In the genomic region with DNA sequence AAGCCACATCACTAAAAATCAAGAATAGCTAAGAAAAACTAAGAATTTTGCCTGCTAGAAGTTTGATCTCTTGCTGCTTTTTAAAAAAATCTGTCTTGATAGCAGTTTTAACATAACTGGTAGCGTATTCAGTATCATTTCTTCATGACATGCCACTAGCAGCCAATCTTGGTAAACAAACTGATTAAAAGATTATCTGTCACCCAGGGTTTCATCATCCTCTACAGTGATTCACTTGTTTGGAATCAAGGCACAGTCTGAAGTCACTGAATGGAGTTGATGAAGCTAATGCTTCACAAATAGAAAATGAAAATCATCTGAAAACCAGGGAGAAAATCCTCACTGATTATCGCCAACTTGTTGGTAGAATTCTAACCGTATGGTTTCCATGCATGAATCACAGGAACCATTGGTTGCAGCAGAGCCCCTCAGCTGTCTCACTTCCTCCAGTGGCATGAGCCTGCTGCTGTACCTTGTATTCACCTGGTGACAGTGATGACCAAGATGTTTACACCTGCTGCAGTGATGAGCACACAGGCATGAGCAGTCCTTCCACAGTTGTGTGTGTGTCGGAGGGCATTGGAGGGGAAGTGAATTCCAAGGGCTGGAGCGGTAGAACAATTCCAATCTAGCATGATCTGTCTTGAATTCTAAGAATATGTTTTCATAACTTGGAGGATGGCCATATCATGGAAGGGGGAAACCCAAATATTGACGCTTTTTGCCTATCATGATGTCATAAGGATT, we compare ENCODE assay signal across 12 cellular contexts.
DNase-seq lines count a peak whose midpoint lies in the region; TF ChIP-seq lines count a peak whose summit lies in the region.
"Had no signal": no experiment of that assay in that cellular context is flagged by ENCODE, and none has a peak within 500 bp of the region (broad histone marks: within the 10 kb centered on the region; RNA-seq: fewer than 3 reads in every experiment).

No MANE protein-coding gene starts in this region.

- POLR2A ChIA-PET in RWPE1 (lab: Yijun Ruan, JAX; ENCODE audit: low non-redundant PET): interaction anchor here (0.6 kb wide), 1 partner anchor 10 kb away, joined by 3 read pairs; no protein-coding TSS in a partner anchor

- TF ChIP-seq CTCF in RWPE1 (conservative IDR thresholded peaks at IDR 0.05; ENCODE audit: low read depth): no peak

- DNase-seq in activated CD4-positive, alpha-beta T cell treated with anti-CD3 and anti-CD28 coated beads for 48 hours: peak; percentile 3
- DNase-seq in activated CD4-positive, alpha-beta T cell treated with anti-CD3 and anti-CD28 coated beads, Interleukin-2, amount 50 U/mL, for 4 hours: no peak
- DNase-seq in RWPE1 (ENCODE audit: low spot score) (peak; percentile 33), fibroblast of the conjunctiva (ENCODE audit: low read depth) (peak; percentile 73), stromal cell of bone marrow (ENCODE audit: low read depth) (peak; percentile 65), RPMI8226 (no peak), HUDEP-2 (lab: John Stamatoyannopoulos, UW; ENCODE audit: unreplicated experiment in 76 of 76) (no peak)
- no peak for DNase-seq in activated effector memory CD4-positive, alpha-beta T cell treated with Interleukin-2 at 50 U/mL for 16 hours
- DNase-seq: activated T-cell treated with anti-CD3 and anti-CD28 coated beads, Interleukin-2, amount 50 U/mL, for 48 hours; AML-193; NCI-H345; T-helper 2 cell had no signal

- CTCF ChIA-PET in RWPE1 (lab: Yijun Ruan, JAX): no interaction called here

- H3K27ac ChIP-seq in RWPE1: no peak overlapping the region

Comparison
In these comparisons a context has a peak if more than half of its experiments do, and no peak if none do; other contexts are left out.
1. DNase-seq: peak in activated CD4-positive, alpha-beta T cell treated with anti-CD3 and anti-CD28 coated beads for 48 hours (single experiment), RWPE1 (single experiment), fibroblast of the conjunctiva (single experiment) and stromal cell of bone marrow (single experiment); none in activated CD4-positive, alpha-beta T cell treated with anti-CD3 and anti-CD28 coated beads, Interleukin-2, amount 50 U/mL, for 4 hours (0 of 2), RPMI8226 (single experiment), HUDEP-2 (0 of 76) and activated effector memory CD4-positive, alpha-beta T cell treated with Interleukin-2 at 50 U/mL for 16 hours (single experiment).